8 cellular contexts compared by ENCODE assay signal in genomic region chr7:81845628-81846259, GRCh38.
DNase-seq lines count a peak whose midpoint lies in the region; ATAC-seq and TF ChIP-seq lines count a peak whose summit lies in the region.

No MANE protein-coding gene starts in this region.

- peaks cover 3% of the 10 kb centered on the region for H3K9me3 Mint-ChIP-seq in activated CD8-positive, alpha-beta T cell treated with anti-CD3 and anti-CD28 coated beads, Interleukin-2, amount 10 ng/mL, durations not matched to agents 7 days and 5 days (ENCODE audit: insufficient read depth)
- H3K9me3 Mint-ChIP-seq in CD8-positive, alpha-beta T cell, result peaks cover 4% of the 10 kb centered on the region
- peaks cover 0 to 19% (median 0%) of the 10 kb centered on the region in 9 donors for H3K9me3 Mint-ChIP-seq in naive thymus-derived CD8-positive, alpha-beta T cell

- CTCF ChIA-PET in activated CD8-positive, alpha-beta T cell treated with anti-CD3 and anti-CD28 coated beads, Interleukin-2, amount 10 ng/mL, durations not matched to agents 7 days and 5 days (lab: Charles Lee), result no interaction called here
- CTCF ChIA-PET in CD8-positive, alpha-beta T cell (lab: Charles Lee), result interaction anchor here (0.7 to 1.0 kb wide), 2 partner anchors 14 to 16 kb away, joined by 3 read pairs; no protein-coding TSS in a partner anchor

- H3K27ac ChIP-seq in GM23248, result peak overlapping the region; percentile 43
- H3K27ac ChIP-seq in gastroesophageal sphincter, result peak overlapping the region in 1 of 4 donors; percentile 24
- H3K27ac ChIP-seq in CD8-positive, alpha-beta T cell (ENCODE audit: low read depth, low read length), result no peak overlapping the region

- H3K4me2 ChIP-seq in GM23248 (ENCODE audit: unreplicated experiment), result peak overlapping the region; percentile 87

- peak overlapping the region; percentile 95 for H2AFZ ChIP-seq in GM23248

- TF ChIP-seq POLR2A in gastroesophageal sphincter (IDR thresholded peaks at IDR 0.05), result no peak

- POLR2A ChIA-PET in activated CD8-positive, alpha-beta T cell treated with anti-CD3 and anti-CD28 coated beads, Interleukin-2, amount 10 ng/mL, durations not matched to agents 7 days and 5 days (lab: Charles Lee), result no interaction called here
- POLR2A ChIA-PET in CD8-positive, alpha-beta T cell (lab: Charles Lee), result no interaction called here
- POLR2A ChIA-PET in naive thymus-derived CD8-positive, alpha-beta T cell (lab: Charles Lee), result no interaction called here

- H3K79me2 ChIP-seq in GM23248 (ENCODE audit: insufficient read depth), result no peaks in the 10 kb centered on the region

- peaks cover 3% of the 10 kb centered on the region; the same call in 1 of the 2 replicates for H3F3A ChIP-seq in GM23248 (ENCODE audit: insufficient read depth)

- no peaks in the 10 kb centered on the region for H3K4me1 Mint-ChIP-seq in activated CD8-positive, alpha-beta T cell treated with anti-CD3 and anti-CD28 coated beads, Interleukin-2, amount 10 ng/mL, durations not matched to agents 7 days and 5 days (ENCODE audit: low read depth)
- no peaks in the 10 kb centered on the region for H3K4me1 Mint-ChIP-seq in CD8-positive, alpha-beta T cell (ENCODE audit: low read depth)
- H3K4me1 Mint-ChIP-seq in naive thymus-derived CD8-positive, alpha-beta T cell, result peaks cover 0 to 11% (median 0%) of the 10 kb centered on the region in 4 donors

- H3K9ac ChIP-seq in GM23248, result peak overlapping the region; percentile 25

- H3K4me1 ChIP-seq in GM23248 (ENCODE audit: insufficient read depth) (peaks cover 12% of the 10 kb centered on the region), gastroesophageal sphincter (no peaks in the 10 kb centered on the region)
- H3K4me1 ChIP-seq in CD8-positive, alpha-beta T cell (ENCODE audit: insufficient read depth, low read length), result no peaks in the 10 kb centered on the region

- no peak for TF ChIP-seq EP300 in gastroesophageal sphincter (IDR thresholded peaks at IDR 0.05)

- no peak for ATAC-seq in gastroesophageal sphincter
- ATAC-seq in activated CD8-positive, alpha-beta T cell treated with anti-CD3 and anti-CD28 coated beads, Interleukin-2, amount 10 ng/mL, durations not matched to agents 7 days and 5 days, result no peak
- ATAC-seq in CD8-positive, alpha-beta T cell, result no peak
- no peak for ATAC-seq in naive thymus-derived CD8-positive, alpha-beta T cell

- H3K9me2 ChIP-seq in GM23248 (ENCODE audit: insufficient read depth), result no peaks in the 10 kb centered on the region

- H3K4me3 ChIP-seq in GM23248 (peak overlapping the region; percentile 49), gastroesophageal sphincter (no peak overlapping the region)
- no peak overlapping the region for H3K4me3 ChIP-seq in CD8-positive, alpha-beta T cell (ENCODE audit: low read depth, low read length)

- in situ Hi-C loops in GM23248 (cut with MboI), result no loop called here

- 26 to 28% methylated on average over 7 of the region's 7 CpGs for WGBS in GM23248 (ENCODE audit: low coverage in 1 of 2, low lambda C conversion rate in 2 of 2, missing lambda C conversion rate in 2 of 2), 2 experiments
- WGBS in gastroesophageal sphincter (ENCODE audit: low coverage in 1 of 2), 2 donors, result 27 to 80% methylated on average over 4 to 6 of the region's 7 CpGs

- H4K20me1 ChIP-seq in GM23248 (ENCODE audit: insufficient read depth), result no peaks in the 10 kb centered on the region

- H3K36me3 Mint-ChIP-seq in activated CD8-positive, alpha-beta T cell treated with anti-CD3 and anti-CD28 coated beads, Interleukin-2, amount 10 ng/mL, durations not matched to agents 7 days and 5 days (ENCODE audit: low read depth), result no peaks in the 10 kb centered on the region
- no peaks in the 10 kb centered on the region for H3K36me3 Mint-ChIP-seq in CD8-positive, alpha-beta T cell
- H3K36me3 Mint-ChIP-seq in naive thymus-derived CD8-positive, alpha-beta T cell, result no peaks in the 10 kb centered on the region

- no peak overlapping the region for H3K4me3 Mint-ChIP-seq in activated CD8-positive, alpha-beta T cell treated with anti-CD3 and anti-CD28 coated beads, Interleukin-2, amount 10 ng/mL, durations not matched to agents 7 days and 5 days
- H3K4me3 Mint-ChIP-seq in CD8-positive, alpha-beta T cell, result no peak overlapping the region
- H3K4me3 Mint-ChIP-seq in naive thymus-derived CD8-positive, alpha-beta T cell, result peak overlapping the region in 1 of 10 donors; percentile 48

- H3K9me3 ChIP-seq in GM23248 (ENCODE audit: low read depth) (no peaks in the 10 kb centered on the region), gastroesophageal sphincter (no peaks in the 10 kb centered on the region)
- no peaks in the 10 kb centered on the region for H3K9me3 ChIP-seq in CD8-positive, alpha-beta T cell (ENCODE audit: low read length)

- intact Hi-C loops in CD8-positive, alpha-beta T cell (cut with DNase I, micrococcal nuclease), result no loop called here

- H3K27me3 ChIP-seq in GM23248 (replicated peaks; ENCODE audit: insufficient read depth) (no peaks in the 10 kb centered on the region), gastroesophageal sphincter (no peaks in the 10 kb centered on the region)
- no peaks in the 10 kb centered on the region for H3K27me3 ChIP-seq in CD8-positive, alpha-beta T cell (ENCODE audit: insufficient read depth, low read length)

- H3K27me3 Mint-ChIP-seq in activated CD8-positive, alpha-beta T cell treated with anti-CD3 and anti-CD28 coated beads, Interleukin-2, amount 10 ng/mL, durations not matched to agents 7 days and 5 days (ENCODE audit: low read depth), result no peaks in the 10 kb centered on the region
- no peaks in the 10 kb centered on the region for H3K27me3 Mint-ChIP-seq in CD8-positive, alpha-beta T cell (ENCODE audit: low read depth)
- no peaks in the 10 kb centered on the region for H3K27me3 Mint-ChIP-seq in naive thymus-derived CD8-positive, alpha-beta T cell

- TF ChIP-seq CTCF in gastroesophageal sphincter (IDR thresholded peaks at IDR 0.05), result no peak
- no peak for TF ChIP-seq CTCF in CD8-positive, alpha-beta T cell (IDR thresholded peaks at IDR 0.05)

- H3K36me3 ChIP-seq in GM23248 (ENCODE audit: low read depth) (no peaks in the 10 kb centered on the region), gastroesophageal sphincter (no peaks in the 10 kb centered on the region)
- no peaks in the 10 kb centered on the region for H3K36me3 ChIP-seq in CD8-positive, alpha-beta T cell (ENCODE audit: insufficient read depth, low read length)

- DNase-seq in GM03348 (ENCODE audit: low spot score), result peak; percentile 5
- DNase-seq in GM23248, result peak; percentile 50
- peak; percentile 47 for DNase-seq in NCI-H1092 (lab: John Stamatoyannopoulos, UW)
- peak; percentile 55 for DNase-seq in fibroblast of peridontal ligament (ENCODE audit: extremely low read depth)
- DNase-seq in activated CD8-positive, alpha-beta T cell treated with anti-CD3 and anti-CD28 coated beads, Interleukin-2, amount 10 ng/mL, durations not matched to agents 7 days and 5 days, result no peak
- no peak for DNase-seq in CD8-positive, alpha-beta T cell
- no peak for DNase-seq in naive thymus-derived CD8-positive, alpha-beta T cell

- no peak overlapping the region for H3K27ac Mint-ChIP-seq in activated CD8-positive, alpha-beta T cell treated with anti-CD3 and anti-CD28 coated beads, Interleukin-2, amount 10 ng/mL, durations not matched to agents 7 days and 5 days
- no peak overlapping the region for H3K27ac Mint-ChIP-seq in CD8-positive, alpha-beta T cell
- H3K27ac Mint-ChIP-seq in naive thymus-derived CD8-positive, alpha-beta T cell, result no peak overlapping the region

Comparison
In these comparisons a context has a peak if more than half of its experiments do, and no peak if none do; other contexts are left out.
1. DNase-seq: peak in GM03348 (single experiment), GM23248 (single experiment), NCI-H1092 (single experiment) and fibroblast of peridontal ligament (single experiment); none in activated CD8-positive, alpha-beta T cell treated with anti-CD3 and anti-CD28 coated beads, Interleukin-2, amount 10 ng/mL, durations not matched to agents 7 days and 5 days (single experiment), CD8-positive, alpha-beta T cell (0 of 7) and naive thymus-derived CD8-positive, alpha-beta T cell (0 of 10).